15 cellular contexts compared by ENCODE assay signal in genomic region chr19:23718802-23719201, GRCh38.
"Had no signal": no experiment of that assay in that cellular context is flagged by ENCODE, and none has a peak within 500 bp of the region (broad histone marks: within the 10 kb centered on the region; RNA-seq: fewer than 3 reads in every experiment).

No MANE protein-coding gene starts in this region.

- ATAC-seq: activated T-helper 17 cell treated with anti-CD3 and anti-CD28 coated beads, Interleukin-2, amount 50 U/mL, for 72 hours; left lobe of liver had no signal

- H3K27ac Mint-ChIP-seq: activated CD4-positive, alpha-beta T cell treated with anti-CD3 and anti-CD28 coated beads, Interleukin-2, amount 10 ng/mL, durations not matched to agents 24 days and 14 days; activated naive CD4-positive, alpha-beta T cell treated with anti-CD3 and anti-CD28 coated beads for 36 hours; activated T-helper 17 cell treated with anti-CD3 and anti-CD28 coated beads, Interleukin-2, amount 50 U/mL, for 72 hours; nephron had no signal

- H3K27me3 ChIP-seq: cardiac muscle cell, tibial artery had no signal

- H3K9me3 Mint-ChIP-seq: activated naive CD4-positive, alpha-beta T cell treated with anti-CD3 and anti-CD28 coated beads for 36 hours; activated T-helper 17 cell treated with anti-CD3 and anti-CD28 coated beads, Interleukin-2, amount 50 U/mL, for 72 hours had no signal

- DNase-seq: activated CD4-positive, alpha-beta T cell treated with anti-CD3 and anti-CD28 coated beads, Interleukin-2, amount 10 ng/mL, durations not matched to agents 24 days and 14 days; activated naive CD4-positive, alpha-beta T cell treated with anti-CD3 and anti-CD28 coated beads for 36 hours; esophagus squamous epithelium; foreskin fibroblast; islet precursor cell; mammary epithelial cell; stimulated activated CD4-positive, alpha-beta T cell treated with anti-CD3 and anti-CD28 coated beads, Interleukin-2, amount 100 ng/mL, for 48 hours; SW 1271; T-helper 9 cell; tibial artery had no signal

- H3K36me3 ChIP-seq: cardiac muscle cell, esophagus squamous epithelium, tibial artery had no signal

- H3K4me3 Mint-ChIP-seq: activated CD4-positive, alpha-beta T cell treated with anti-CD3 and anti-CD28 coated beads, Interleukin-2, amount 10 ng/mL, durations not matched to agents 24 days and 14 days; nephron had no signal

- H3K27me3 Mint-ChIP-seq: activated CD4-positive, alpha-beta T cell treated with anti-CD3 and anti-CD28 coated beads, Interleukin-2, amount 10 ng/mL, durations not matched to agents 24 days and 14 days had no signal

- H3K4me3 ChIP-seq: cardiac muscle cell, esophagus squamous epithelium, tibial artery had no signal

- H3K4me1 Mint-ChIP-seq: activated CD4-positive, alpha-beta T cell treated with anti-CD3 and anti-CD28 coated beads, Interleukin-2, amount 10 ng/mL, durations not matched to agents 24 days and 14 days; activated T-helper 17 cell treated with anti-CD3 and anti-CD28 coated beads, Interleukin-2, amount 50 U/mL, for 72 hours; nephron had no signal

- H3K9me3 ChIP-seq: esophagus squamous epithelium, tibial artery had no signal

- H3K27ac ChIP-seq: cardiac muscle cell, esophagus squamous epithelium, tibial artery, VCaP had no signal

- H3K4me1 ChIP-seq: tibial artery had no signal
